1 cellular context compared by ENCODE assay signal in the genomic region with DNA sequence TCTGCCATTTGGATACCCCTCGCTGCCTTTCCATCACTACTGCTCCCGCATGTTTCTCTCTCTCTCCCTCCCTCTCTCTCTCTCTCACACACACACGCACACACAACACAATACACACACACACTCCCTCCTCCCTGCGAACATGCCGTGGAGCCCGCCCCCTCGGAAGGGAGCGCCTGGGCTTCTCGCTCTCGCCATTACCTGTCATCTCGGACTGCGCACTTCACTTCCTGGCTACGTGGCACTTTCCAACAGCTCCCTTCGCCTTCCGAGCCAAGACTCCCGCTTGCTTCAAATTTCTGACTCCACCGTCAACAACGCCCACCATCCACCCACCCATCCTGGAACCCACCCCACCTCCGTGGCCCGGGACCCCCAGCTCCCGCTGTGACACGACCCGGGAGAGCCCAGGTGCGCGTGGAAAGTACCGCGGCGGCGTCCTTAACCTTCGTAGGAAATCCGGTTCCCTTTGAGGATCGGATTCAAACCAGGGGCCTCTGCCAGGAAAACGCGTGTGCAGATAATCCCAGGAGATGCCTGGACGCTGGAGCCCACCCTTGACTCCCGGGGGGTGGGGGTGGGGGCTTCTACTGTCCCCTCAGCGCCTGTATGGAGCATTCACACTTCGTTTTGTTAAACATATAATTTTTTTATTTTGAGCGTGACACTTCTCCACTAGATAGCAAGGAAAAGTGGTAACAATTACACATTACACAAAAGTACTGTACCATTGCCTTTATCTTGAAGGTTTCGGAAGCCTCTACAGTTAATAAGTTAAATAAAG.
TF ChIP-seq lines count a peak whose summit lies in the region.

No MANE protein-coding gene starts in this region.

TF ChIP-seq in IMR-90, 13 proteins besides CTCF, POLR2A, EP300 and RAD21 (continued from another document):
- TF ChIP-seq MAFK (IDR thresholded peaks at IDR 0.05; ENCODE audit: low read depth, low read length) (no peak), BHLHE40 (IDR thresholded peaks at IDR 0.05; ENCODE audit: low read depth, low read length) (no peak), RCOR1 (IDR thresholded peaks at IDR 0.05; ENCODE audit: insufficient replicate concordance, low read length) (no peak), CHD1 (IDR thresholded peaks at IDR 0.05; ENCODE audit: low read depth, low read length) (no peak), SMC3 (IDR thresholded peaks at IDR 0.05; ENCODE audit: low read depth, low read length) (no peak), MXI1 (IDR thresholded peaks at IDR 0.05; ENCODE audit: borderline replicate concordance, low read depth, low read length) (no peak)
TF ChIP-seq in IMR-90: peak in this region for 0.
